ENCODE assay signal across 8 cellular contexts in genomic region chr2:42828487-42829416, GRCh38. TPM values are rescaled to one million over a fixed set of nuclear protein-coding genes. Genes with fewer than 3 reads are reported as not detected.
A peak's percentile ranks its signal among the peaks of the same experiment; 100 is the strongest.
DNase-seq lines count a peak whose midpoint lies in the region; ATAC-seq, FAIRE-seq and TF ChIP-seq lines count a peak whose summit lies in the region.

No MANE protein-coding gene starts in this region.

- no peak overlapping the region for H3K4me3 Mint-ChIP-seq in endothelial cell (ENCODE audit: unreplicated experiment)

- peak; percentile 87 for TF ChIP-seq CTCF in endothelial cell (IDR thresholded peaks at IDR 0.05; ENCODE audit: unreplicated experiment)

- peaks cover 4% of the 10 kb centered on the region for H3K4me1 Mint-ChIP-seq in endothelial cell (ENCODE audit: unreplicated experiment)

- no peak overlapping the region for H3K27ac Mint-ChIP-seq in endothelial cell (ENCODE audit: unreplicated experiment)

- H3K27me3 Mint-ChIP-seq in endothelial cell (ENCODE audit: unreplicated experiment), result no peaks in the 10 kb centered on the region

- no peak for FAIRE-seq in GM19239 (lab: Jason Lieb, UNC)

- DNase-seq in C1 segment of cervical spinal cord (lab: John Stamatoyannopoulos, UW) (peak in 11 of 14 donors; percentile 10 to 59 (median 20)), GM19239 (ENCODE audit: insufficient read length, low spot score) (peak; percentile 65), NOMO-1 (lab: John Stamatoyannopoulos, UW; ENCODE audit: unreplicated experiment in 2 of 2) (peak; percentile 62 to 63), endothelial cell (ENCODE audit: low spot score) (peak; percentile 78), middle frontal gyrus (ENCODE audit: extremely low spot score, low spot score) (peak; percentile 68)
- peak; percentile 33 to 40 for DNase-seq in activated CD8-positive, alpha-beta memory T cell treated with anti-CD3 and anti-CD28 coated beads for 4 hours (ENCODE audit: low read depth in 2 of 2)
- DNase-seq in stimulated activated CD8-positive, alpha-beta memory T cell treated with anti-CD3 and anti-CD28 coated beads, Interleukin-4, amount 100 ng/mL, for 4 hours (ENCODE audit: low read depth in 2 of 2, low spot score in 1 of 2), result peak; percentile 34 to 37

- no peaks in the 10 kb centered on the region for H3K36me3 Mint-ChIP-seq in endothelial cell (ENCODE audit: low read depth, unreplicated experiment)

- H3K9me3 Mint-ChIP-seq in endothelial cell (ENCODE audit: unreplicated experiment), result no peaks in the 10 kb centered on the region

- peak; percentile 68 for ATAC-seq in HG03558 (IDR thresholded peaks at IDR 0.05; ENCODE audit: extremely low read depth, unreplicated experiment)

RNA-seq across cellular contexts. Expression of gene HAAO, which starts 36.4 kb away (rescaled TPM):
- 6.0 TPM for total RNA-seq in endothelial cell (ENCODE audit: unreplicated experiment)

Comparison
In these comparisons a context has a peak if more than half of its experiments do, and no peak if none do; other contexts are left out.
1. Peak in every context shown above with its lines: DNase-seq and ATAC-seq.
2. DNase-seq: peak in every context shown above with its lines; median percentile 78 in endothelial cell; 68 in middle frontal gyrus; 65 in GM19239; 62 in NOMO-1; 36 in activated CD8-positive, alpha-beta memory T cell treated with anti-CD3 and anti-CD28 coated beads for 4 hours; 36 in stimulated activated CD8-positive, alpha-beta memory T cell treated with anti-CD3 and anti-CD28 coated beads, Interleukin-4, amount 100 ng/mL, for 4 hours; 20 in C1 segment of cervical spinal cord.